8 cellular contexts compared by ENCODE assay signal in genomic region chr19:14006766-14007562, GRCh38. TPM values are rescaled to one million over a fixed set of nuclear protein-coding genes. Genes with fewer than 3 reads are reported as not detected.
A peak's percentile ranks its signal among the peaks of the same experiment; 100 is the strongest.
DNase-seq lines count a peak whose midpoint lies in the region; ATAC-seq and TF ChIP-seq lines count a peak whose summit lies in the region.

No MANE protein-coding gene starts in this region.

- intact Hi-C loops in left lung (cut with DNase I), result no loop called here

- peak overlapping the region; percentile 89 for H3K27ac ChIP-seq in HEK293 (ENCODE audit: extremely low read depth, low read depth, low read length)
- H3K27ac ChIP-seq in brain microvascular endothelial cell, result peak overlapping the region; percentile 98
- peak overlapping the region; percentile 99 for H3K27ac ChIP-seq in left lung
- peak overlapping the region; percentile 98 for H3K27ac ChIP-seq in temporal lobe (ENCODE audit: low read depth, low read length)

- TF ChIP-seq CTCF in HEK293 (tag by site-specific recombination; IDR thresholded peaks at IDR 0.05) (no peak; the same call in 1 of the 2 replicates), brain microvascular endothelial cell (IDR thresholded peaks at IDR 0.05; ENCODE audit: low read depth, low read length, missing control alignments) (no peak), left lung (IDR thresholded peaks at IDR 0.05) (no peak)

- H3K36me3 ChIP-seq in HEK293 (ENCODE audit: control insufficient read depth in 2 of 2, insufficient read depth in 1 of 2, low read length in 2 of 2) (no peaks in the 10 kb centered on the region), brain microvascular endothelial cell (replicated peaks) (no peaks in the 10 kb centered on the region), left lung (no peaks in the 10 kb centered on the region)

- DNase-seq in activated CD8-positive, alpha-beta memory T cell treated with anti-CD3 and anti-CD28 coated beads for 24 hours, result peak; percentile 95
- no peak for DNase-seq in activated CD8-positive, alpha-beta memory T cell treated with anti-CD3 and anti-CD28 coated beads, Interleukin-2, amount 50 U/mL, for 48 hours
- peak; percentile 97 for DNase-seq in NCI-H146 (lab: John Stamatoyannopoulos, UW)
- peak; percentile 16 for DNase-seq in brain microvascular endothelial cell
- DNase-seq in left lung, result peak in 1 of 2 donors; percentile 94
- no peak for DNase-seq in GM19238 (ENCODE audit: insufficient read length, low spot score)

- in situ Hi-C loops in brain microvascular endothelial cell (cut with HindIII; ENCODE audit: low pct_ligation_motif_present, low sequenced_read_pairs), result no loop called here

- H3K27me3 ChIP-seq in brain microvascular endothelial cell (replicated peaks) (no peaks in the 10 kb centered on the region), left lung (no peaks in the 10 kb centered on the region)

- H3K4me1 ChIP-seq in HEK293 (ENCODE audit: control insufficient read depth, insufficient read depth, low read length) (no peaks in the 10 kb centered on the region), left lung (peaks cover 26 to 40% of the 10 kb centered on the region in 2 donors)

- CTCF ChIA-PET in HEK293 (lab: Yijun Ruan, JAX), result interaction anchor here (1.0 to 2.0 kb wide), 4 partner anchors 21 to 65 kb away, joined by 3 to 7 read pairs (median 5); partner anchors contain the start of gene RLN3

- peak; percentile 43 for ATAC-seq in left lung

- POLR2A ChIA-PET in HEK293 (lab: Yijun Ruan, JAX), result interaction anchor here (0.5 to 2.5 kb wide), 16 partner anchors 9 to 271 kb away, joined by 3 to 11 read pairs (median 5); partner anchors contain the start of genes DCAF15 and IL27RA

- H3K4me3 ChIP-seq in HEK293 (ENCODE audit: low read depth, low read length) (peak overlapping the region; percentile 92), brain microvascular endothelial cell (ENCODE audit: low read depth, low read length) (peak overlapping the region; percentile 76), left lung (peak overlapping the region; percentile 59 to 66)

- H3K9me3 ChIP-seq in HEK293 (ENCODE audit: control insufficient read depth, insufficient read depth, low read depth, low read length) (no peaks in the 10 kb centered on the region), left lung (no peaks in the 10 kb centered on the region)

TF ChIP-seq in HEK293, 187 proteins besides CTCF, POLR2A, EP300 and RAD21 (continues in another document):
- TF ChIP-seq ZIC2 (tag by site-specific recombination; IDR thresholded peaks at IDR 0.05) (peak; percentile 95), ZFP41 (tag by site-specific recombination; IDR thresholded peaks at IDR 0.05; ENCODE audit: borderline replicate concordance) (no peak), ZNF514 (tag by site-specific recombination; IDR thresholded peaks at IDR 0.05) (no peak), ZNF37A (tag by site-specific recombination; IDR thresholded peaks at IDR 0.05) (no peak), ZNF596 (tag by site-specific recombination; IDR thresholded peaks at IDR 0.05) (peak; percentile 47; the same call in 1 of the 2 replicates), ZNF473 (tag by site-specific recombination; IDR thresholded peaks at IDR 0.05) (no peak), SP2 (tag by site-specific recombination; IDR thresholded peaks at IDR 0.05) (no peak), ZNF544 (tag by site-specific recombination; IDR thresholded peaks at IDR 0.05) (no peak), ZNF23 (tag by site-specific recombination; IDR thresholded peaks at IDR 0.05; ENCODE audit: borderline replicate concordance) (peak; percentile 97; the same call in 1 of the 2 replicates), ZNF239 (tag by site-specific recombination; IDR thresholded peaks at IDR 0.05) (no peak), MEIS1 (CRISPR knock-in tag; IDR thresholded peaks at IDR 0.05; ENCODE audit: borderline replicate concordance) (no peak), ZNF324 (tag by site-specific recombination; IDR thresholded peaks at IDR 0.05) (peak; percentile 98), AEBP2 (tag by site-specific recombination; IDR thresholded peaks at IDR 0.05; ENCODE audit: borderline replicate concordance) (no peak), ZNF664 (tag by site-specific recombination; IDR thresholded peaks at IDR 0.05) (peak; percentile 56; the same call in 1 of the 2 replicates), ZNF335 (tag by site-specific recombination; conservative IDR thresholded peaks at IDR 0.05) (peak; percentile 95), ZNF560 (tag by site-specific recombination; IDR thresholded peaks at IDR 0.05; ENCODE audit: borderline replicate concordance) (no peak), ZNF211 (tag by site-specific recombination; IDR thresholded peaks at IDR 0.05; ENCODE audit: low read depth) (no peak), ZNF585B (tag by site-specific recombination; IDR thresholded peaks at IDR 0.05) (no peak), GLIS2 (tag by site-specific recombination; IDR thresholded peaks at IDR 0.05) (peak; percentile 81)
- TF ChIP-seq, protein P1, sequence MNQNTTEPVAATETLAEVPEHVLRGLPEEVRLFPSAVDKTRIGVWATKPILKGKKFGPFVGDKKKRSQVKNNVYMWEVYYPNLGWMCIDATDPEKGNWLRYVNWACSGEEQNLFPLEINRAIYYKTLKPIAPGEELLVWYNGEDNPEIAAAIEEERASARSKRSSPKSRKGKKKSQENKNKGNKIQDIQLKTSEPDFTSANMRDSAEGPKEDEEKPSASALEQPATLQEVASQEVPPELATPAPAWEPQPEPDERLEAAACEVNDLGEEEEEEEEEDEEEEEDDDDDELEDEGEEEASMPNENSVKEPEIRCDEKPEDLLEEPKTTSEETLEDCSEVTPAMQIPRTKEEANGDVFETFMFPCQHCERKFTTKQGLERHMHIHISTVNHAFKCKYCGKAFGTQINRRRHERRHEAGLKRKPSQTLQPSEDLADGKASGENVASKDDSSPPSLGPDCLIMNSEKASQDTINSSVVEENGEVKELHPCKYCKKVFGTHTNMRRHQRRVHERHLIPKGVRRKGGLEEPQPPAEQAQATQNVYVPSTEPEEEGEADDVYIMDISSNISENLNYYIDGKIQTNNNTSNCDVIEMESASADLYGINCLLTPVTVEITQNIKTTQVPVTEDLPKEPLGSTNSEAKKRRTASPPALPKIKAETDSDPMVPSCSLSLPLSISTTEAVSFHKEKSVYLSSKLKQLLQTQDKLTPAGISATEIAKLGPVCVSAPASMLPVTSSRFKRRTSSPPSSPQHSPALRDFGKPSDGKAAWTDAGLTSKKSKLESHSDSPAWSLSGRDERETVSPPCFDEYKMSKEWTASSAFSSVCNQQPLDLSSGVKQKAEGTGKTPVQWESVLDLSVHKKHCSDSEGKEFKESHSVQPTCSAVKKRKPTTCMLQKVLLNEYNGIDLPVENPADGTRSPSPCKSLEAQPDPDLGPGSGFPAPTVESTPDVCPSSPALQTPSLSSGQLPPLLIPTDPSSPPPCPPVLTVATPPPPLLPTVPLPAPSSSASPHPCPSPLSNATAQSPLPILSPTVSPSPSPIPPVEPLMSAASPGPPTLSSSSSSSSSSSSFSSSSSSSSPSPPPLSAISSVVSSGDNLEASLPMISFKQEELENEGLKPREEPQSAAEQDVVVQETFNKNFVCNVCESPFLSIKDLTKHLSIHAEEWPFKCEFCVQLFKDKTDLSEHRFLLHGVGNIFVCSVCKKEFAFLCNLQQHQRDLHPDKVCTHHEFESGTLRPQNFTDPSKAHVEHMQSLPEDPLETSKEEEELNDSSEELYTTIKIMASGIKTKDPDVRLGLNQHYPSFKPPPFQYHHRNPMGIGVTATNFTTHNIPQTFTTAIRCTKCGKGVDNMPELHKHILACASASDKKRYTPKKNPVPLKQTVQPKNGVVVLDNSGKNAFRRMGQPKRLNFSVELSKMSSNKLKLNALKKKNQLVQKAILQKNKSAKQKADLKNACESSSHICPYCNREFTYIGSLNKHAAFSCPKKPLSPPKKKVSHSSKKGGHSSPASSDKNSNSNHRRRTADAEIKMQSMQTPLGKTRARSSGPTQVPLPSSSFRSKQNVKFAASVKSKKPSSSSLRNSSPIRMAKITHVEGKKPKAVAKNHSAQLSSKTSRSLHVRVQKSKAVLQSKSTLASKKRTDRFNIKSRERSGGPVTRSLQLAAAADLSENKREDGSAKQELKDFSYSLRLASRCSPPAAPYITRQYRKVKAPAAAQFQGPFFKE (tag by site-specific recombination; IDR thresholded peaks at IDR 0.05; ENCODE audit: borderline replicate concordance), result no peak

RNA-seq across cellular contexts. Expression of gene RFX1, which starts 0.8 kb away (rescaled TPM):
- 10 to 100 TPM; 16.3 to 17.4 TPM for total RNA-seq in left lung
- 2.7 TPM for total RNA-seq in temporal lobe

RNA-seq across cellular contexts. Expression of gene RLN3, which starts 21.0 kb away (rescaled TPM):
- not detected for total RNA-seq in left lung
- not detected for total RNA-seq in temporal lobe

RNA-seq across cellular contexts. Expression of gene IL27RA, which starts 24.6 kb away (rescaled TPM):
- 10 to 100 TPM; 14.0 to 17.4 TPM for total RNA-seq in left lung
- 5.9 TPM for total RNA-seq in temporal lobe

RNA-seq across cellular contexts. Expression of gene DCAF15, which starts 54.7 kb away (rescaled TPM):
- total RNA-seq in left lung (10 to 100 TPM; 20.2 to 32.5 TPM), temporal lobe (12.5 TPM)

RNA-seq across cellular contexts. Expression of gene PALM3, which starts 54.9 kb away (rescaled TPM):
- total RNA-seq in left lung, result 1 to 10 TPM; 6.0 to 8.7 TPM
- total RNA-seq in temporal lobe, result 4.9 TPM

Comparison
In these comparisons a context has a peak if more than half of its experiments do, and no peak if none do; other contexts are left out.
1. DNase-seq: peak in activated CD8-positive, alpha-beta memory T cell treated with anti-CD3 and anti-CD28 coated beads for 24 hours (single experiment), NCI-H146 (single experiment) and brain microvascular endothelial cell (single experiment); none in activated CD8-positive, alpha-beta memory T cell treated with anti-CD3 and anti-CD28 coated beads, Interleukin-2, amount 50 U/mL, for 48 hours (single experiment) and GM19238 (single experiment).
2. Peak in every context shown above with its lines, with median percentiles within 50 percentile points of each other: H3K27ac ChIP-seq and H3K4me3 ChIP-seq.